10 cellular contexts compared by ENCODE assay signal in genomic region chr1:26283871-26284596, GRCh38. TPM values are rescaled to one million over a fixed set of nuclear protein-coding genes. Genes with fewer than 3 reads are reported as not detected.
DNase-seq lines count a peak whose midpoint lies in the region; ATAC-seq and TF ChIP-seq lines count a peak whose summit lies in the region.
"Had no signal": no experiment of that assay in that cellular context is flagged by ENCODE, and none has a peak within 500 bp of the region (broad histone marks: within the 10 kb centered on the region; RNA-seq: fewer than 3 reads in every experiment).

No MANE protein-coding gene starts in this region.

- 85% methylated on average over 5 of the region's 12 CpGs; no CpG with 5 or more reads in 1 of the 2 experiments for WGBS in IMR-90 (ENCODE audit: extremely low coverage in 2 of 2, insufficient read length in 1 of 2), 2 experiments

- intact Hi-C loops in A673 (cut with micrococcal nuclease; ENCODE audit: unreplicated experiment) (no loop called here), IMR-90 (cut with micrococcal nuclease) (no loop called here), ascending aorta (cut with DNase I) (loop anchor here (2.0 kb wide), 1 partner anchor 49 kb away; the partner anchor contains the start of gene CEP85)

- H3K27ac ChIP-seq in A673 (ENCODE audit: low read depth, low read length, poor library complexity, severe bottlenecking) = peak overlapping the region; percentile 36
- H3K27ac ChIP-seq in IMR-90 (ENCODE audit: insufficient read depth, low read length) = peak overlapping the region; percentile 91
- peak overlapping the region; percentile 61 to 69 for H3K27ac ChIP-seq in ascending aorta

- H3K36me3 ChIP-seq in A673 (ENCODE audit: insufficient read depth, low read length, poor library complexity, severe bottlenecking) = no peaks in the 10 kb centered on the region
- peaks cover 20% of the 10 kb centered on the region for H3K36me3 ChIP-seq in IMR-90 (ENCODE audit: control insufficient read depth, insufficient read depth, low read length)
- H3K36me3 ChIP-seq in ascending aorta = no peaks in the 10 kb centered on the region

- H2AK9ac ChIP-seq in IMR-90 (replicated peaks; ENCODE audit: low read depth, low read length, poor library complexity) = peak overlapping the region; percentile 98

- no peak for TF ChIP-seq RAD21 in IMR-90 (IDR thresholded peaks at IDR 0.05; ENCODE audit: low read length)

- H2BK5ac ChIP-seq in IMR-90 (ENCODE audit: low read depth, low read length, poor library complexity, severe bottlenecking) = peak overlapping the region; percentile 98

- peak overlapping the region; percentile 88 for H2AFZ ChIP-seq in IMR-90 (replicated peaks; ENCODE audit: low read length, poor library complexity)

- CTCF ChIA-PET in A673 (lab: Charles Lee) (interaction anchor here (0.5 to 1.9 kb wide), 5 partner anchors 8 to 133 kb away, joined by 3 to 10 read pairs (median 6); no protein-coding TSS in a partner anchor), IMR-90 (lab: Yijun Ruan, JAX) (interaction anchor here (1.1 kb wide), 1 partner anchor 38 kb away, joined by 5 read pairs; no protein-coding TSS in a partner anchor)

- peak overlapping the region; percentile 58 to 89 for H4K8ac ChIP-seq in IMR-90 (ENCODE audit: low read depth in 2 of 2, low read length in 2 of 2)

- no peak for DNase-seq in A673 (ENCODE audit: low spot score)
- no peak for DNase-seq in IMR-90
- DNase-seq in ascending aorta (ENCODE audit: low spot score in 2 of 2) = no peak
- DNase-seq in naive B cell = no peak
- no peak for DNase-seq in NCI-H2227 treated with DMSO at 0.1 percent for 48 hours (lab: John Stamatoyannopoulos, UW)
- DNase-seq in GM10266 (ENCODE audit: extremely low spot score) = no peak
- DNase-seq: DMS79 treated with DMSO at 0.1 percent for 48 hours, NCI-H187 had no signal

- peak overlapping the region; percentile 98 for H3K4ac ChIP-seq in IMR-90 (ENCODE audit: low read depth, low read length)

- dilution Hi-C loops in IMR-90 (cut with HindIII; ENCODE audit: low sequenced_read_pairs, unreplicated experiment) = no loop called here

- no peak overlapping the region for H3K4me3 ChIP-seq in A673 (ENCODE audit: low read depth, low read length, poor library complexity, severe bottlenecking)
- no peak overlapping the region for H3K4me3 ChIP-seq in IMR-90 (ENCODE audit: insufficient read depth, low read depth, low read length)
- no peak overlapping the region for H3K4me3 ChIP-seq in ascending aorta

- H3K4me1 ChIP-seq in A673 (ENCODE audit: insufficient read depth, low read length, poor library complexity, severe bottlenecking) (peaks cover 34% of the 10 kb centered on the region), IMR-90 (ENCODE audit: control insufficient read depth, insufficient read depth, low read length) (peaks cover 45% of the 10 kb centered on the region), ascending aorta (peaks cover 17 to 33% of the 10 kb centered on the region in 2 donors)

- POLR2A ChIA-PET in A673 (lab: Charles Lee; ENCODE audit: low non-redundant PET) = no interaction called here
- POLR2A ChIA-PET in IMR-90 (lab: Charles Lee; ENCODE audit: unreplicated experiment) = no interaction called here

- no peak for TF ChIP-seq POLR2A in IMR-90 (IDR thresholded peaks at IDR 0.05; ENCODE audit: low read depth, low read length)

- no peak for TF ChIP-seq CTCF in A673 (conservative IDR thresholded peaks at IDR 0.05; ENCODE audit: low read depth, low read length)
- no peak for TF ChIP-seq CTCF in IMR-90 (conservative IDR thresholded peaks at IDR 0.05; ENCODE audit: low read depth, low read length)
- TF ChIP-seq CTCF in ascending aorta (IDR thresholded peaks at IDR 0.05) = no peak
- no peak for TF ChIP-seq CTCF in GM10266 (IDR thresholded peaks at IDR 0.05; ENCODE audit: control insufficient read depth, insufficient read depth, low read depth, missing control alignments)

- no peaks in the 10 kb centered on the region for H3K9me3 Mint-ChIP-seq in naive B cell

- peak overlapping the region; percentile 84; the same call in 2 of the 3 replicates for H2BK15ac ChIP-seq in IMR-90 (ENCODE audit: low read depth, low read length)

- peaks cover 20 to 71% of the 10 kb centered on the region in 2 experiments for H3K79me1 ChIP-seq in IMR-90 (ENCODE audit: low read depth in 1 of 2, low read length in 2 of 2)

- H2AK5ac ChIP-seq in IMR-90 (ENCODE audit: low read depth, low read length) = peak overlapping the region; percentile 97

- H3K27ac Mint-ChIP-seq in naive B cell = peak overlapping the region; percentile 85 to 98 (median 95)

- H3K14ac ChIP-seq in IMR-90 (replicated peaks; ENCODE audit: low read depth, low read length) = peak overlapping the region; percentile 93

- H2BK120ac ChIP-seq in IMR-90 (ENCODE audit: low read depth, low read length) = peak overlapping the region; percentile 97

- H3K27me3 Mint-ChIP-seq in naive B cell = no peaks in the 10 kb centered on the region

- H3K9me3 ChIP-seq in A673 (ENCODE audit: low read depth, low read length, poor library complexity, severe bottlenecking) (no peaks in the 10 kb centered on the region), IMR-90 (ENCODE audit: control insufficient read depth, insufficient read depth, low read length) (no peaks in the 10 kb centered on the region), ascending aorta (no peaks in the 10 kb centered on the region)

- peaks cover 0 to 8% of the 10 kb centered on the region in 2 donors for H3K36me3 Mint-ChIP-seq in naive B cell

- H3K27me3 ChIP-seq in A673 (replicated peaks; ENCODE audit: insufficient read depth, low read depth, low read length, poor library complexity) = no peaks in the 10 kb centered on the region
- no peaks in the 10 kb centered on the region for H3K27me3 ChIP-seq in IMR-90 (ENCODE audit: control insufficient read depth, insufficient read depth, low read length)
- H3K27me3 ChIP-seq in ascending aorta = no peaks in the 10 kb centered on the region

- H3K56ac ChIP-seq in IMR-90 (ENCODE audit: extremely low read depth, insufficient read depth, low read length) = 0 out of 2 replicates have a peak overlapping the region, but pooled peaks have one; percentile 39

- peak overlapping the region; percentile 90 for H2BK20ac ChIP-seq in IMR-90 (ENCODE audit: low read depth, low read length)

- H3K18ac ChIP-seq in IMR-90 (ENCODE audit: low read depth, low read length) = peak overlapping the region; percentile 60

- peak overlapping the region in 7 of 8 donors; percentile 42 to 91 (median 72) for H3K4me3 Mint-ChIP-seq in naive B cell

- H4K5ac ChIP-seq in IMR-90 (ENCODE audit: low read depth, low read length) = peak overlapping the region; percentile 81

- peak overlapping the region; percentile 96 for H4K91ac ChIP-seq in IMR-90 (ENCODE audit: insufficient read depth, low read depth, low read length)

- H3K23ac ChIP-seq in IMR-90 (ENCODE audit: low read depth, low read length) = peak overlapping the region; percentile 96

- in situ Hi-C loops in IMR-90 (cut with MboI; ENCODE audit: low sequenced_read_pairs) = no loop called here

- no peak overlapping the region; the same call in 1 of the 2 replicates for H3K9ac ChIP-seq in IMR-90 (ENCODE audit: low read depth, low read length)

- no peak overlapping the region; the same call in 1 of the 2 replicates for H3K4me2 ChIP-seq in IMR-90 (ENCODE audit: low read depth, low read length)

- peaks cover 44% of the 10 kb centered on the region for H4K20me1 ChIP-seq in IMR-90 (ENCODE audit: insufficient read depth, low read length)

- H3K9me1 ChIP-seq in IMR-90 (ENCODE audit: insufficient read depth, low read length) = peaks cover 43% of the 10 kb centered on the region

- BruUV-seq in A673 (replicated peaks; lab: Mats Ljungman, UMichigan) (TSS peak; percentile 13), IMR-90 (replicated peaks; lab: Mats Ljungman, UMichigan) (no TSS peak)

- peaks cover 72 to 88% (median 86%) of the 10 kb centered on the region in 3 donors for H3K4me1 Mint-ChIP-seq in naive B cell

- ATAC-seq in IMR-90 (ENCODE audit: low read depth) (no peak), naive B cell (ENCODE audit: low read depth in 2 of 2) (no peak), HG02571 (IDR thresholded peaks at IDR 0.05; ENCODE audit: unreplicated experiment) (no peak), HG03354 (IDR thresholded peaks at IDR 0.05; ENCODE audit: poor library complexity, severe bottlenecking, unreplicated experiment) (no peak)

TF ChIP-seq in IMR-90, 13 proteins besides CTCF, POLR2A, EP300 and RAD21:
- TF ChIP-seq NFE2L2 (IDR thresholded peaks at IDR 0.05; ENCODE audit: low read depth, low read length) = no peak
- peak; percentile 95 for TF ChIP-seq CEBPB (IDR thresholded peaks at IDR 0.05; ENCODE audit: low read depth, low read length)
- no peak for TF ChIP-seq RCOR1 (IDR thresholded peaks at IDR 0.05; ENCODE audit: insufficient replicate concordance, low read length)
- TF ChIP-seq BHLHE40 (IDR thresholded peaks at IDR 0.05; ENCODE audit: low read depth, low read length) = no peak

RNA-seq across cellular contexts. Expression of gene SH3BGRL3, which starts 4.1 kb away (rescaled TPM):
- total RNA-seq in A673 (2021) (133 and 138 TPM in 2 replicates), IMR-90 (2012; rRNA removed) (32.2 and 35.0 TPM in 2 replicates), ascending aorta (228 TPM)
- polyA plus RNA-seq in IMR-90 (2012; rRNA removed) (483 and 565 TPM in 2 replicates), naive B cell (ENCODE audit: low read depth in 6 of 6) (1,000 to 10,000 TPM in 2 of 6 donors, 100 to 1,000 TPM in 4; 624 to 1,205 (median 832) TPM)
- 551 and 581 TPM in 2 replicates for polyA plus RNA-seq in IMR-90 (2012; cell fraction: cytosol; rRNA removed)
- 124 and 136 TPM in 2 replicates for polyA plus RNA-seq in IMR-90 (2012; cell fraction: nucleus; rRNA removed; ENCODE audit: low replicate concordance)

RNA-seq across cellular contexts. Expression of gene UBXN11, which starts 22.4 kb away (rescaled TPM):
- total RNA-seq in A673 (2021) (22.1 and 25.4 TPM in 2 replicates), IMR-90 (2012; rRNA removed) (3.6 and 5.2 TPM in 2 replicates), ascending aorta (14.5 TPM)
- polyA plus RNA-seq in IMR-90 (2012; rRNA removed) (17.0 and 18.4 TPM in 2 replicates), naive B cell (ENCODE audit: low read depth in 6 of 6) (10 to 100 TPM in 2 of 6 donors, 1 to 10 TPM in 4; 4.3 to 15.7 (median 6.9) TPM)
- polyA plus RNA-seq in IMR-90 (2012; cell fraction: cytosol; rRNA removed) = 10.1 and 13.9 TPM in 2 replicates
- polyA plus RNA-seq in IMR-90 (2012; cell fraction: nucleus; rRNA removed; ENCODE audit: low replicate concordance) = 151 and 169 TPM in 2 replicates

RNA-seq across cellular contexts. Expression of gene CD52, which starts 33.7 kb away (rescaled TPM):
- total RNA-seq in A673 (2021) = not detected in 2 replicates
- not detected in 2 replicates for total RNA-seq in IMR-90 (2012; rRNA removed)
- 1.3 and 1.6 TPM in 2 replicates for polyA plus RNA-seq in IMR-90 (2012; rRNA removed)
- polyA plus RNA-seq in IMR-90 (2012; cell fraction: cytosol; rRNA removed) = 0.30 TPM in 1 of 2 replicates, not detected in the other
- 0.36 TPM in 1 of 2 replicates, not detected in the other for polyA plus RNA-seq in IMR-90 (2012; cell fraction: nucleus; rRNA removed; ENCODE audit: low replicate concordance)
- total RNA-seq in ascending aorta = not detected
- over 10,000 TPM; 10,565 to 16,920 (median 13,137) TPM for polyA plus RNA-seq in naive B cell (ENCODE audit: low read depth in 6 of 6)

RNA-seq across cellular contexts. Expression of gene CEP85, which starts 50.0 kb away (rescaled TPM):
- total RNA-seq in A673 (2021) = 51.3 and 51.5 TPM in 2 replicates
- total RNA-seq in IMR-90 (2012; rRNA removed) = 11.1 and 11.5 TPM in 2 replicates
- polyA plus RNA-seq in IMR-90 (2012; rRNA removed) = 11.2 and 11.8 TPM in 2 replicates
- 4.2 and 4.4 TPM in 2 replicates for polyA plus RNA-seq in IMR-90 (2012; cell fraction: cytosol; rRNA removed)
- 19.2 and 30.7 TPM in 2 replicates for polyA plus RNA-seq in IMR-90 (2012; cell fraction: nucleus; rRNA removed; ENCODE audit: low replicate concordance)
- 5.0 TPM for total RNA-seq in ascending aorta
- polyA plus RNA-seq in naive B cell (ENCODE audit: low read depth in 6 of 6) = 1 to 10 TPM; 2.5 to 8.2 (median 4.9) TPM

Comparison
In these comparisons a context has a peak if more than half of its experiments do, and no peak if none do; other contexts are left out.
1. H3K27ac ChIP-seq: peak in every context shown above with its lines; median percentile 91 in IMR-90; 65 in ascending aorta; 36 in A673.